Comparison of ENCODE assay signal across 26 cellular contexts in the genomic region with DNA sequence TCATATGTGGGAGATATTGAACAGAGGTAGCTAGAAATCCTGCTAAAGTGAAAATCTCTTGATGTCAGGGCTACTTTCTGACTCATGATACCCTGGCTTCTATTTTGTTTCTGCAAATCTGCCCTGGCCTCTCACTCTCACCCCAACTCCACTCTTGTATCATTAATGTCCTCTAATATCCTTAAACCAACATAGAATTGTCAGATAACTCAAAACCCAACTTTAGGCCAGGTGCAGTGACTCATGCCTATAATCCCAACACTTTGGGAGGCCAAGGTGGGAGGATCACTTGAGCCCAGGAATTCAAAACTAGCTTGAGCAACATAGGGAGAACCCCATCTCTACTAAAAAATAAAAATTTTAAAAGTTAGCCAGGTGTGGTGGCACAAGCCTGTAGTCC. TPM values are rescaled to one million over a fixed set of nuclear protein-coding genes. Genes with fewer than 3 reads are reported as not detected.
"Had no signal": no experiment of that assay in that cellular context is flagged by ENCODE, and none has a peak within 500 bp of the region (broad histone marks: within the 10 kb centered on the region; RNA-seq: fewer than 3 reads in every experiment).

No MANE protein-coding gene starts in this region.

- H3K9me3 Mint-ChIP-seq: memory B cell, natural killer cell had no signal

- H3K27ac ChIP-seq: coronary artery, dorsolateral prefrontal cortex, esophagus squamous epithelium, gastroesophageal sphincter, heart right ventricle, left lung, lower lobe of right lung had no signal

- DNase-seq: dermis blood vessel endothelial cell; dorsolateral prefrontal cortex; effector CD4-positive, alpha-beta T cell; effector memory CD4-positive, alpha-beta T cell; esophagus squamous epithelium; foreskin fibroblast; heart right ventricle; hippocampal formation; left cardiac atrium; left lung; left ventricle myocardium superior; lower lobe of right lung; mesendoderm; midbrain; naive thymus-derived CD4-positive, alpha-beta T cell; natural killer cell had no signal

- H3K36me3 Mint-ChIP-seq: memory B cell; naive thymus-derived CD4-positive, alpha-beta T cell; natural killer cell had no signal

- H3K4me3 Mint-ChIP-seq: memory B cell; naive thymus-derived CD4-positive, alpha-beta T cell; natural killer cell had no signal

- H3K9me3 ChIP-seq: esophagus squamous epithelium, gastroesophageal sphincter, heart right ventricle, left lung, lower lobe of right lung had no signal

- H3K36me3 ChIP-seq: esophagus squamous epithelium, gastroesophageal sphincter, heart right ventricle, left lung, lower lobe of right lung had no signal

- ATAC-seq: gastroesophageal sphincter; heart right ventricle; left cardiac atrium; left lung; left ventricle myocardium superior; lower lobe of right lung; naive thymus-derived CD4-positive, alpha-beta T cell; natural killer cell had no signal

- H3K4me3 ChIP-seq: coronary artery, dorsolateral prefrontal cortex, esophagus squamous epithelium, gastroesophageal sphincter, heart right ventricle, left lung, lower lobe of right lung had no signal

- H3K27ac Mint-ChIP-seq: memory B cell; naive thymus-derived CD4-positive, alpha-beta T cell; natural killer cell had no signal

RNA-seq across cellular contexts. Expression of a gene that starts 57.4 kb away (rescaled TPM):
- total RNA-seq: dermis blood vessel endothelial cell; endothelial cell of umbilical vein; epithelial cell of proximal tubule; esophagus squamous epithelium; gastroesophageal sphincter; heart right ventricle; kidney epithelial cell; left cardiac atrium; left lung; left ventricle myocardium superior; lower leg skin; lower lobe of right lung; lung microvascular endothelial cell; mononuclear cell; mucosa of gallbladder; naive thymus-derived CD4-positive, alpha-beta T cell; natural killer cell had no signal
- polyA plus RNA-seq: endothelial cell of umbilical vein; heart right ventricle; naive thymus-derived CD4-positive, alpha-beta T cell had no signal
